9 cellular contexts compared by ENCODE assay signal in the genomic region with DNA sequence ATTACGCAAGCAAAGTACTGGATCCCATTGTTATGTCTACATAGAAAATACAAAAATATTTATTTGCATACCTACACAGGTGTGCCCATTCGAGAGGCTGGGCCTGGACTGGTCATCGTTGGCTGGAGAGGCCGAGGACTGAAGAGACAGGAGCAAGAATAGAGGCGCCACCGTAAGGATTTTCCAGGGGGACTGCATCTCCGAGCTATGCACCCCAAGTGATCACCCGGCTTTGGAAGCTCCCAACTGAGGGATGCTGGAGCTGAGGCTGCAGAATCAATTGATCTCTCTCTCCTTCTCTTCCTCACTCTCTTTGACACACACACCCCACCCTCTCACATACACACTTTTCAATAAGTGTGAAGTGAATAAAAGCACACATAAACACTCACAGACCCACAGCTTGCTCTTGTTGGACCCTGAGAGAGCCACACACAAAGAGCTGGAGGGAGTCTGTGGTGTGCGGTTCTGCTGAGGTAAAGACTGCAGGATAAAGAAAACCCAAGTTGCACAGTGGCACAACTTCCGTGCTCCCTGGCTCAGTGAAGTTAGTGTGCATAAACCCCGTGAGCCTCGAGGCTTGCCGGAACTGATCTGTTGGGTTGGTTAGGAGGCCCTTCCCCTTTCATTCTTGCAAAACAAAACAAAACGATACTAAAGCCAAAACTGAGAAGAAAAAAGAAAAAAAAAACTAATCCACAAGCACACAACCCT. TPM values are rescaled to one million over a fixed set of nuclear protein-coding genes. Genes with fewer than 3 reads are reported as not detected.
A peak's percentile ranks its signal among the peaks of the same experiment; 100 is the strongest.
DNase-seq lines count a peak whose midpoint lies in the region; ATAC-seq and TF ChIP-seq lines count a peak whose summit lies in the region.
"Had no signal": no experiment of that assay in that cellular context is flagged by ENCODE, and none has a peak within 500 bp of the region (broad histone marks: within the 10 kb centered on the region; RNA-seq: fewer than 3 reads in every experiment).

A gene with protein sequence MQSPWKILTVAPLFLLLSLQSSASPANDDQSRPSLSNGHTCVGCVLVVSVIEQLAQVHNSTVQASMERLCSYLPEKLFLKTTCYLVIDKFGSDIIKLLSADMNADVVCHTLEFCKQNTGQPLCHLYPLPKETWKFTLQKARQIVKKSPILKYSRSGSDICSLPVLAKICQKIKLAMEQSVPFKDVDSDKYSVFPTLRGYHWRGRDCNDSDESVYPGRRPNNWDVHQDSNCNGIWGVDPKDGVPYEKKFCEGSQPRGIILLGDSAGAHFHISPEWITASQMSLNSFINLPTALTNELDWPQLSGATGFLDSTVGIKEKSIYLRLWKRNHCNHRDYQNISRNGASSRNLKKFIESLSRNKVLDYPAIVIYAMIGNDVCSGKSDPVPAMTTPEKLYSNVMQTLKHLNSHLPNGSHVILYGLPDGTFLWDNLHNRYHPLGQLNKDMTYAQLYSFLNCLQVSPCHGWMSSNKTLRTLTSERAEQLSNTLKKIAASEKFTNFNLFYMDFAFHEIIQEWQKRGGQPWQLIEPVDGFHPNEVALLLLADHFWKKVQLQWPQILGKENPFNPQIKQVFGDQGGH (minus strand): TSS at position 544 of the 714 bp plus-strand sequence. CDS start 346 bp downstream, at position 198.

- H3K36me3 Mint-ChIP-seq in CD4-positive, CD25-positive, alpha-beta regulatory T cell, result no peaks in the 10 kb centered on the region

- no peaks in the 10 kb centered on the region for H3K36me3 ChIP-seq in CD4-positive, CD25-positive, alpha-beta regulatory T cell (ENCODE audit: control insufficient read depth, insufficient read depth, low read length)
- no peaks in the 10 kb centered on the region for H3K36me3 ChIP-seq in right lobe of liver

- peaks cover 0 to 4% (median 0%) of the 10 kb centered on the region in 7 donors for H3K9me3 Mint-ChIP-seq in CD4-positive, CD25-positive, alpha-beta regulatory T cell

- peak within 1 kb of the TSS; percentile 30 for H3K27ac ChIP-seq in CD4-positive, CD25-positive, alpha-beta regulatory T cell (ENCODE audit: insufficient read depth, low read length, poor library complexity, severe bottlenecking)
- H3K27ac ChIP-seq in right lobe of liver, result peak within 1 kb of the TSS in 1 of 3 donors; percentile 47

- no peaks in the 10 kb centered on the region for H3K9me3 ChIP-seq in CD4-positive, CD25-positive, alpha-beta regulatory T cell (ENCODE audit: control insufficient read depth in 2 of 2, low read length in 2 of 2)
- no peaks in the 10 kb centered on the region for H3K9me3 ChIP-seq in right lobe of liver

- intact Hi-C loops in right lobe of liver (cut with DNase I), result no loop called here

- WGBS in right lobe of liver (ENCODE audit: insufficient coverage, low coverage, low lambda C conversion rate, missing lambda C conversion rate), result 53% methylated on average over 10 of the region's 14 CpGs

- H3K4me3 ChIP-seq in CD4-positive, CD25-positive, alpha-beta regulatory T cell (ENCODE audit: low read depth, low read length), result peak within 1 kb of the TSS; percentile 49
- peak within 1 kb of the TSS; percentile 3 to 32 (median 16) for H3K4me3 ChIP-seq in right lobe of liver

- H3K4me1 ChIP-seq in CD4-positive, CD25-positive, alpha-beta regulatory T cell (ENCODE audit: control insufficient read depth, insufficient read depth, low read length, poor library complexity, severe bottlenecking), result peaks cover 8% of the 10 kb centered on the region
- no peaks in the 10 kb centered on the region for H3K4me1 ChIP-seq in right lobe of liver

- no peak for TF ChIP-seq CTCF in right lobe of liver (IDR thresholded peaks at IDR 0.05)

- TF ChIP-seq POLR2A in right lobe of liver (IDR thresholded peaks at IDR 0.05), result peak; percentile 43

- no peaks in the 10 kb centered on the region for H3K27me3 ChIP-seq in CD4-positive, CD25-positive, alpha-beta regulatory T cell (ENCODE audit: control insufficient read depth, insufficient read depth, low read length)
- H3K27me3 ChIP-seq in right lobe of liver, result no peaks in the 10 kb centered on the region

- peaks cover 12 to 46% (median 32%) of the 10 kb centered on the region in 4 donors for H3K4me1 Mint-ChIP-seq in CD4-positive, CD25-positive, alpha-beta regulatory T cell

- peak within 1 kb of the TSS; percentile 49 to 82 (median 58) for H3K4me3 Mint-ChIP-seq in CD4-positive, CD25-positive, alpha-beta regulatory T cell

- peak; percentile 24 to 90 (median 78) for DNase-seq in CD4-positive, CD25-positive, alpha-beta regulatory T cell
- DNase-seq in NAMALWA (ENCODE audit: low spot score), result peak; percentile 57
- DNase-seq in activated T-cell treated with anti-CD3 and anti-CD28 coated beads, Interleukin-2, amount 50 U/mL, for 1 hour, result peak; percentile 68
- peak; percentile 59 to 72 (median 66) for DNase-seq in right lobe of liver
- peak; percentile 24 to 61 for DNase-seq in stimulated activated CD8-positive, alpha-beta memory T cell treated with anti-CD3 and anti-CD28 coated beads, Interleukin-4, amount 100 ng/mL, for 4 hours (ENCODE audit: low read depth in 2 of 2, low spot score in 1 of 2)
- DNase-seq in NCI-H1048 (lab: John Stamatoyannopoulos, UW), result no peak
- no peak for DNase-seq in LoVo (ENCODE audit: low spot score)

- peak; percentile 98 for ATAC-seq in CD4-positive, CD25-positive, alpha-beta regulatory T cell (ENCODE audit: low read depth in 2 of 2)
- ATAC-seq in GM21576 (IDR thresholded peaks at IDR 0.05; ENCODE audit: unreplicated experiment) (peak; percentile 97), right lobe of liver (peak; percentile 72 to 80 (median 74))

- H3K27me3 Mint-ChIP-seq in CD4-positive, CD25-positive, alpha-beta regulatory T cell, result peaks cover 4% of the 10 kb centered on the region

- peak within 1 kb of the TSS; percentile 81 to 93 (median 82) for H3K27ac Mint-ChIP-seq in CD4-positive, CD25-positive, alpha-beta regulatory T cell

RNA-seq across cellular contexts. Expression of the gene that starts here (rescaled TPM):
- total RNA-seq in CD4-positive, CD25-positive, alpha-beta regulatory T cell, result 5.7 TPM
- polyA plus RNA-seq in CD4-positive, CD25-positive, alpha-beta regulatory T cell, result 1 to 10 TPM in 3 of 4 donors, under 1 TPM in 1; 0.46 to 3.5 (median 1.5) TPM
- 10 to 100 TPM in 1 of 6 experiments, 1 to 10 TPM in 5; 2.9 to 11.3 (median 6.4) TPM for total RNA-seq in right lobe of liver
- total RNA-seq: astrocyte had no signal

Comparison
In these comparisons a context has a peak if more than half of its experiments do, and no peak if none do; other contexts are left out.
1. DNase-seq: peak in CD4-positive, CD25-positive, alpha-beta regulatory T cell (3 of 3), NAMALWA (single experiment), activated T-cell treated with anti-CD3 and anti-CD28 coated beads, Interleukin-2, amount 50 U/mL, for 1 hour (single experiment), right lobe of liver (3 of 3) and stimulated activated CD8-positive, alpha-beta memory T cell treated with anti-CD3 and anti-CD28 coated beads, Interleukin-4, amount 100 ng/mL, for 4 hours (2 of 2); none in NCI-H1048 (single experiment) and LoVo (single experiment).
2. Peak in every context shown above with its lines, with median percentiles within 50 percentile points of each other: ATAC-seq.